ENCODE assay signal across 20 cellular contexts in the genomic region with DNA sequence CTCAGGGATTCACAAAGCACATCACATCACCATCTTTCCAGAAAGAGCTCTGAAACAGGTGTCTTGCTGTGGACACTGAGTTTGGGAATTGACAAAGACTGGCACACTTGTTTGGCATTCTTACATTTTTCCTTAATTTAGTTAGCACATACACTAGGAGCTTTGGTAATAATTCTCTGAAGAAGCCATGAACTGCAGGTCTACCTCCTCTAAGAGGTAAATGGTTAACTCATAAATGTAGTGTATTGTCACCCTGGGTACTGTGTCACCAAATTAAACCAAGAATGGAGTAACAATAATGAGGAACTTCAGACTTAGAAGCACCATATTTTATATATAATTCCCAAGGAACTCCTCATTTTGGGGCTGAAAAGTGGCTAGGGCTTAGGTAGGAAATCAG. TPM values are rescaled to one million over a fixed set of nuclear protein-coding genes. Genes with fewer than 3 reads are reported as not detected.
DNase-seq lines count a peak whose midpoint lies in the region; ATAC-seq and TF ChIP-seq lines count a peak whose summit lies in the region.
"Had no signal": no experiment of that assay in that cellular context is flagged by ENCODE, and none has a peak within 500 bp of the region (broad histone marks: within the 10 kb centered on the region; RNA-seq: fewer than 3 reads in every experiment).

No MANE protein-coding gene starts in this region.

- H4K20me1 ChIP-seq in hepatocyte (ENCODE audit: insufficient read depth, poor library complexity, severe bottlenecking), result no peaks in the 10 kb centered on the region

- H3K36me3 Mint-ChIP-seq in activated CD4-positive, alpha-beta memory T cell treated with anti-CD3 and anti-CD28 coated beads for 36 hours, result peaks cover 30% of the 10 kb centered on the region
- peaks cover 29% of the 10 kb centered on the region for H3K36me3 Mint-ChIP-seq in type B pancreatic cell

- intact Hi-C loops in right lobe of liver (cut with DNase I) (no loop called here), gastrocnemius medialis (cut with DNase I; ENCODE audit: low total_unique reads) (no loop called here)
- intact Hi-C loops in activated CD4-positive, alpha-beta memory T cell treated with anti-CD3 and anti-CD28 coated beads for 36 hours (cut with micrococcal nuclease), result no loop called here

- H3K79me2 ChIP-seq in hepatocyte, result no peaks in the 10 kb centered on the region

- ATAC-seq in right lobe of liver (peak in 1 of 4 donors; percentile 30), gastrocnemius medialis (no peak), GM18858 (IDR thresholded peaks at IDR 0.05; ENCODE audit: unreplicated experiment) (no peak)
- ATAC-seq: CD8-positive, alpha-beta T cell; Panc1 had no signal

- no peak overlapping the region for H2AFZ ChIP-seq in hepatocyte

- no peaks in the 10 kb centered on the region for H3K9me3 Mint-ChIP-seq in activated CD4-positive, alpha-beta memory T cell treated with anti-CD3 and anti-CD28 coated beads for 36 hours
- H3K9me3 Mint-ChIP-seq in type B pancreatic cell, result no peaks in the 10 kb centered on the region
- H3K9me3 Mint-ChIP-seq: CD8-positive, alpha-beta T cell had no signal

- no peaks in the 10 kb centered on the region for H3K9me3 ChIP-seq in hepatocyte (ENCODE audit: low read depth)
- H3K9me3 ChIP-seq in right lobe of liver, result no peaks in the 10 kb centered on the region
- H3K9me3 ChIP-seq in gastrocnemius medialis, result no peaks in the 10 kb centered on the region
- no peaks in the 10 kb centered on the region for H3K9me3 ChIP-seq in HAP-1
- H3K9me3 ChIP-seq: BLaER1 treated with 17β-estradiol and CSF1 and Interleukin-3, amounts not matched to agents 10 nM and 100 nM had no signal

- CTCF ChIA-PET in activated CD4-positive, alpha-beta memory T cell treated with anti-CD3 and anti-CD28 coated beads for 36 hours (lab: Charles Lee), result interaction anchor here (0.6 to 1.1 kb wide), 2 partner anchors 38 to 94 kb away, joined by 3 read pairs; no protein-coding TSS in a partner anchor

- H3K4me1 ChIP-seq in hepatocyte (ENCODE audit: insufficient read depth) (no peaks in the 10 kb centered on the region), right lobe of liver (peaks cover 0 to 65% (median 34%) of the 10 kb centered on the region in 4 donors), gastrocnemius medialis (peaks cover 54 to 91% of the 10 kb centered on the region in 2 donors), HAP-1 (no peaks in the 10 kb centered on the region; the same call in 1 of the 2 replicates)

- POLR2A ChIA-PET in activated CD4-positive, alpha-beta memory T cell treated with anti-CD3 and anti-CD28 coated beads for 36 hours (lab: Charles Lee), result no interaction called here

- H3K4me3 ChIP-seq in hepatocyte (no peak overlapping the region), right lobe of liver (no peak overlapping the region), gastrocnemius medialis (no peak overlapping the region), HAP-1 (no peak overlapping the region)
- H3K4me3 ChIP-seq: BLaER1 treated with 17β-estradiol and CSF1 and Interleukin-3, amounts not matched to agents 10 nM and 100 nM had no signal

- TF ChIP-seq POLR2A in right lobe of liver (IDR thresholded peaks at IDR 0.05) (no peak), gastrocnemius medialis (IDR thresholded peaks at IDR 0.05) (no peak)

- TF ChIP-seq CTCF in hepatocyte (IDR thresholded peaks at IDR 0.05; ENCODE audit: poor library complexity) (no peak), right lobe of liver (IDR thresholded peaks at IDR 0.05) (no peak), gastrocnemius medialis (IDR thresholded peaks at IDR 0.05 in 4 of 5, conservative IDR thresholded peaks at IDR 0.05 in 1 of 5) (no peak), type B pancreatic cell (conservative IDR thresholded peaks at IDR 0.05) (no peak)

- peak overlapping the region; percentile 29 for H3K27ac ChIP-seq in hepatocyte
- H3K27ac ChIP-seq in right lobe of liver, result peak overlapping the region; percentile 66 to 77 (median 70)
- H3K27ac ChIP-seq in gastrocnemius medialis, result peak overlapping the region; percentile 85 to 93 (median 88)
- H3K27ac ChIP-seq: 22Rv1; BLaER1 treated with 17β-estradiol and CSF1 and Interleukin-3, amounts not matched to agents 10 nM and 100 nM had no signal

- H3K4me1 Mint-ChIP-seq in activated CD4-positive, alpha-beta memory T cell treated with anti-CD3 and anti-CD28 coated beads for 36 hours (ENCODE audit: low read depth), result no peaks in the 10 kb centered on the region
- H3K4me1 Mint-ChIP-seq in type B pancreatic cell (ENCODE audit: unreplicated experiment), result no peaks in the 10 kb centered on the region

- no peaks in the 10 kb centered on the region for H3K27me3 ChIP-seq in hepatocyte
- no peaks in the 10 kb centered on the region for H3K27me3 ChIP-seq in right lobe of liver
- H3K27me3 ChIP-seq in gastrocnemius medialis, result no peaks in the 10 kb centered on the region
- no peaks in the 10 kb centered on the region for H3K27me3 ChIP-seq in HAP-1 (ENCODE audit: low read depth)
- H3K27me3 ChIP-seq: BLaER1 treated with 17β-estradiol and CSF1 and Interleukin-3, amounts not matched to agents 10 nM and 100 nM had no signal

- DNase-seq in ACHN, result peak; percentile 33
- no peak for DNase-seq in hepatocyte (ENCODE audit: low spot score)
- DNase-seq in right lobe of liver, result no peak
- DNase-seq in gastrocnemius medialis, result no peak
- no peak for DNase-seq in HAP-1 (ENCODE audit: low spot score in 2 of 2)
- no peak for DNase-seq in activated CD4-positive, alpha-beta memory T cell treated with anti-CD3 and anti-CD28 coated beads for 36 hours
- no peak for DNase-seq in type B pancreatic cell (ENCODE audit: extremely low spot score, unreplicated experiment)
- DNase-seq: CD8-positive, alpha-beta T cell; Kasumi-1; NCI-H1694; NCI-H2081 treated with DMSO at 0.1 percent for 48 hours; NCI-H2171 treated with DMSO at 0.1 percent for 48 hours; NCI-H524 treated with DMSO at 0.1 percent for 48 hours; NCI-H82 had no signal

- H3K9me2 ChIP-seq in hepatocyte (replicated peaks; ENCODE audit: insufficient read depth), result no peaks in the 10 kb centered on the region

- no peak overlapping the region for H3K4me3 Mint-ChIP-seq in activated CD4-positive, alpha-beta memory T cell treated with anti-CD3 and anti-CD28 coated beads for 36 hours
- H3K4me3 Mint-ChIP-seq in type B pancreatic cell, result no peak overlapping the region
- H3K4me3 Mint-ChIP-seq: CD8-positive, alpha-beta T cell had no signal

- H3K36me3 ChIP-seq in hepatocyte (replicated peaks; ENCODE audit: insufficient read depth, low read depth) (no peaks in the 10 kb centered on the region), right lobe of liver (peaks cover 7 to 21% (median 12%) of the 10 kb centered on the region in 4 donors), gastrocnemius medialis (peaks cover 0 to 35% of the 10 kb centered on the region in 2 donors), HAP-1 (replicated peaks) (peaks cover 44% of the 10 kb centered on the region)

- no peak overlapping the region for H3K4me2 ChIP-seq in hepatocyte
- H3K4me2 ChIP-seq: BLaER1 treated with 17β-estradiol and CSF1 and Interleukin-3, amounts not matched to agents 10 nM and 100 nM had no signal

- in situ Hi-C loops in ACHN (cut with HindIII; ENCODE audit: low pct_ligation_motif_present, low pct_unique_long_range_greater_than_20kb, low sequenced_read_pairs) (no loop called here), gastrocnemius medialis (cut with MboI; ENCODE audit: low sequenced_read_pairs in 4 of 4) (no loop called here), HAP-1 (cut with MboI; ENCODE audit: low sequenced_read_pairs) (no loop called here)

- no peak overlapping the region for H3K27ac Mint-ChIP-seq in activated CD4-positive, alpha-beta memory T cell treated with anti-CD3 and anti-CD28 coated beads for 36 hours
- H3K27ac Mint-ChIP-seq in type B pancreatic cell, result no peak overlapping the region
- H3K27ac Mint-ChIP-seq: CD8-positive, alpha-beta T cell had no signal

- no peaks in the 10 kb centered on the region for H3K27me3 Mint-ChIP-seq in activated CD4-positive, alpha-beta memory T cell treated with anti-CD3 and anti-CD28 coated beads for 36 hours
- H3K27me3 Mint-ChIP-seq in type B pancreatic cell, result no peaks in the 10 kb centered on the region

RNA-seq across cellular contexts. Expression of a gene that starts 22.6 kb away (rescaled TPM):
- 76.9 and 97.3 TPM in 2 replicates for total RNA-seq in hepatocyte
- 122 and 124 TPM in 2 replicates for polyA plus RNA-seq in hepatocyte
- total RNA-seq in right lobe of liver, result 10 to 100 TPM; 24.3 to 47.7 (median 42.0) TPM
- total RNA-seq in gastrocnemius medialis, result 100 to 1,000 TPM in 1 of 4 donors, 10 to 100 TPM in 3; 57.9 to 111 (median 71.2) TPM
- 10 to 100 TPM; 51.7 to 55.7 TPM for total RNA-seq in activated CD4-positive, alpha-beta memory T cell treated with anti-CD3 and anti-CD28 coated beads for 36 hours
- 77.1 and 83.1 TPM in 2 replicates for total RNA-seq in type B pancreatic cell (ENCODE audit: low replicate concordance)

RNA-seq across cellular contexts. Expression of a gene that starts 22.7 kb away (rescaled TPM):
- total RNA-seq in hepatocyte (8.7 and 9.1 TPM in 2 replicates), right lobe of liver (1 to 10 TPM in 3 of 6 experiments, under 1 TPM in 3; 0.68 to 1.5 (median 1.0) TPM), gastrocnemius medialis (1 to 10 TPM; 1.4 to 3.0 (median 2.1) TPM), type B pancreatic cell (ENCODE audit: low replicate concordance) (7.2 and 10.8 TPM in 2 replicates)
- polyA plus RNA-seq in hepatocyte, result 6.2 TPM in 2 replicates
- 1 to 10 TPM; 5.8 to 7.2 TPM for total RNA-seq in activated CD4-positive, alpha-beta memory T cell treated with anti-CD3 and anti-CD28 coated beads for 36 hours

RNA-seq across cellular contexts. Expression of a gene that starts 33.5 kb away (rescaled TPM):
- not detected in 2 replicates for total RNA-seq in hepatocyte
- polyA plus RNA-seq in hepatocyte, result not detected in 2 replicates
- total RNA-seq in right lobe of liver, result not detected
- 10 to 100 TPM in 3 of 4 donors, 1 to 10 TPM in 1; 3.5 to 57.5 (median 24.6) TPM for total RNA-seq in gastrocnemius medialis
- total RNA-seq in activated CD4-positive, alpha-beta memory T cell treated with anti-CD3 and anti-CD28 coated beads for 36 hours, result not detected
- total RNA-seq in type B pancreatic cell (ENCODE audit: low replicate concordance), result 0.50 and 0.87 TPM in 2 replicates
- total RNA-seq: CD8-positive, alpha-beta T cell; Daoy; MCF 10A had no signal

RNA-seq across cellular contexts. Expression of a gene that starts 47.1 kb away (rescaled TPM):
- total RNA-seq in hepatocyte, result not detected in 2 replicates
- polyA plus RNA-seq in hepatocyte, result not detected in 2 replicates
- total RNA-seq in right lobe of liver, result not detected
- total RNA-seq in gastrocnemius medialis, result 100 to 1,000 TPM in 1 of 4 donors, 10 to 100 TPM in 3; 49.1 to 119 (median 81.1) TPM
- total RNA-seq in activated CD4-positive, alpha-beta memory T cell treated with anti-CD3 and anti-CD28 coated beads for 36 hours, result not detected
- 0.60 TPM in 1 of 2 replicates, not detected in the other for total RNA-seq in type B pancreatic cell (ENCODE audit: low replicate concordance)
- total RNA-seq: CD8-positive, alpha-beta T cell; Daoy; MCF 10A had no signal

RNA-seq across cellular contexts. Expression of a gene that starts 52.9 kb away (rescaled TPM):
- total RNA-seq in hepatocyte (not detected in 2 replicates), right lobe of liver (under 1 TPM in 1 of 6 experiments, not detected in 5; 0.19 TPM), gastrocnemius medialis (1 to 10 TPM; 1.0 to 3.2 (median 2.2) TPM), type B pancreatic cell (ENCODE audit: low replicate concordance) (0.34 TPM in 1 of 2 replicates, not detected in the other)
- polyA plus RNA-seq in hepatocyte, result not detected in 2 replicates
- not detected for total RNA-seq in activated CD4-positive, alpha-beta memory T cell treated with anti-CD3 and anti-CD28 coated beads for 36 hours
- total RNA-seq: CD8-positive, alpha-beta T cell; Daoy; MCF 10A had no signal

Comparison
In these comparisons a context has a peak if more than half of its experiments do, and no peak if none do; other contexts are left out.
1. H3K27ac ChIP-seq: peak in every context shown above with its lines; median percentile 88 in gastrocnemius medialis; 70 in right lobe of liver; 29 in hepatocyte.